ENCODE assay signal across 1 cellular context in genomic region chr2:170596576-170596975, GRCh38.
A peak's percentile ranks its signal among the peaks of the same experiment; 100 is the strongest.
TF ChIP-seq lines count a peak whose summit lies in the region.

No MANE protein-coding gene starts in this region.

TF ChIP-seq in H1, 55 proteins besides CTCF, POLR2A, EP300 and RAD21:
- TF ChIP-seq GABPA (IDR thresholded peaks at IDR 0.05; ENCODE audit: borderline replicate concordance, insufficient read depth, low read length) (no peak), E2F6 (IDR thresholded peaks at IDR 0.05) (peak; percentile 31; the same call in 1 of the 2 replicates)
